In genomic region chr9:96856363-96857286, GRCh38 we compare ENCODE assay signal across 8 cellular contexts. TPM values are rescaled to one million over a fixed set of nuclear protein-coding genes. Genes with fewer than 3 reads are reported as not detected.
DNase-seq lines count a peak whose midpoint lies in the region; ATAC-seq and TF ChIP-seq lines count a peak whose summit lies in the region.

No MANE protein-coding gene starts in this region.

- no peaks in the 10 kb centered on the region for H4K20me1 ChIP-seq in KMS-11 (ENCODE audit: insufficient read depth)

- H3K36me3 ChIP-seq in KMS-11 (ENCODE audit: insufficient read depth) (no peaks in the 10 kb centered on the region), vagina (no peaks in the 10 kb centered on the region)

- H3K4me2 ChIP-seq in KMS-11 = no peak overlapping the region

- H2AFZ ChIP-seq in KMS-11 (ENCODE audit: low read depth) = no peak overlapping the region

- peak; percentile 53 for ATAC-seq in GM19455 (IDR thresholded peaks at IDR 0.05; ENCODE audit: unreplicated experiment)

- TF ChIP-seq POLR2A in vagina (IDR thresholded peaks at IDR 0.05) = no peak

- no peaks in the 10 kb centered on the region for H3K27me3 ChIP-seq in KMS-11 (ENCODE audit: insufficient read depth, low read depth)
- H3K27me3 ChIP-seq in vagina = no peaks in the 10 kb centered on the region

- no peaks in the 10 kb centered on the region for H3K79me2 ChIP-seq in KMS-11 (ENCODE audit: insufficient read depth, low read depth)

- H3K9me3 ChIP-seq in vagina = no peaks in the 10 kb centered on the region

- H3K4me1 ChIP-seq in KMS-11 (ENCODE audit: low read depth, poor library complexity, severe bottlenecking) (peaks cover 11% of the 10 kb centered on the region), vagina (peaks cover 28% of the 10 kb centered on the region)

- H3K9ac ChIP-seq in KMS-11 = no peak overlapping the region

- TF ChIP-seq CTCF in KMS-11 (conservative IDR thresholded peaks at IDR 0.05; ENCODE audit: low read depth, low read length) (peak; percentile 93), vagina (IDR thresholded peaks at IDR 0.05) (peak; percentile 63 to 89 (median 74))

- DNase-seq in CMK (ENCODE audit: low read depth) = peak; percentile 64
- peak; percentile 57 for DNase-seq in RPMI8226
- peak in 3 of 4 experiments; percentile 38 to 55 (median 40) for DNase-seq in activated naive CD4-positive, alpha-beta T cell (lab: John Stamatoyannopoulos, UW)
- peak; percentile 79 for DNase-seq in glomerular visceral epithelial cell (ENCODE audit: extremely low spot score)
- DNase-seq in posterior cingulate gyrus = peak; percentile 35 to 95 (median 69)
- DNase-seq in vagina (ENCODE audit: extremely low spot score in 2 of 2) = no peak

- H3K4me3 ChIP-seq in KMS-11 (IDR thresholded peaks at IDR 0.05; ENCODE audit: insufficient read depth, low read depth, low read length) = no peak overlapping the region
- H3K4me3 ChIP-seq in vagina = no peak overlapping the region

- intact Hi-C loops in posterior cingulate gyrus (cut with DNase I) = loop anchor here (5.0 to 10.0 kb wide), 2 partner anchors 541 to 758 kb away; no protein-coding TSS in a partner anchor
- intact Hi-C loops in vagina (cut with DNase I) = no loop called here

- no peak overlapping the region for H3K27ac ChIP-seq in KMS-11
- H3K27ac ChIP-seq in vagina = no peak overlapping the region

RNA-seq across cellular contexts. Expression of gene ZNF782, which starts 2.3 kb away (rescaled TPM):
- total RNA-seq in vagina = 16.9 TPM

Comparison
In these comparisons a context has a peak if more than half of its experiments do, and no peak if none do; other contexts are left out.
1. DNase-seq: peak in CMK (single experiment), RPMI8226 (single experiment), activated naive CD4-positive, alpha-beta T cell (3 of 4), glomerular visceral epithelial cell (single experiment) and posterior cingulate gyrus (10 of 10); none in vagina (0 of 2).